22 cellular contexts compared by ENCODE assay signal in the genomic region with DNA sequence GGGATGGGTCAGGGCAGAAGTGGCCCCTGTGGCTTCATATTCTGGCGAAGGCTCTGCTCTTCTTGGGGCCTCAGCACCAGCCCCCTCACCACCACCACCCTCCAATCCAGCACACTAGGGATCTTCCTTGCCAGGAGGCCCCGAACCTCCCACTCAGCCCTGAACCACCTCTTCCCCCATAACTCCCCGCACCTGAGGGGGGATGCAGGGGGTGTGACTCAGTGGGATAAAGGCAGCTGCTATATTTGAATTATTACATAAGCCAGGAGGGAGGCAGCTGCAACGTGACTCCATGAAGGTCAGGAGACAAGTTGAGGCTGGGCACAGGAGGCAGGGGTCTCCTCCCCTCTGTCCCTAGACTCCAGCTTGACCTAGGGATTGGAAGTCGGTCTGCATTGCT. TPM values are rescaled to one million over a fixed set of nuclear protein-coding genes. Genes with fewer than 3 reads are reported as not detected.
DNase-seq lines count a peak whose midpoint lies in the region; ATAC-seq and TF ChIP-seq lines count a peak whose summit lies in the region.
"Had no signal": no experiment of that assay in that cellular context is flagged by ENCODE, and none has a peak within 500 bp of the region (broad histone marks: within the 10 kb centered on the region; RNA-seq: fewer than 3 reads in every experiment).

No MANE protein-coding gene starts in this region.

- CTCF ChIA-PET in Calu3 (lab: Charles Lee): interaction anchor here (2.5 kb wide), 1 partner anchor 81 kb away, joined by 5 read pairs; no protein-coding TSS in a partner anchor

- H3K4me1 Mint-ChIP-seq in activated T-helper 17 cell treated with anti-CD3 and anti-CD28 coated beads, Interleukin-2, amount 50 U/mL, for 72 hours: no peaks in the 10 kb centered on the region
- H3K4me1 Mint-ChIP-seq in Calu3 (ENCODE audit: low read depth, unreplicated experiment) (no peaks in the 10 kb centered on the region), osteocyte (ENCODE audit: unreplicated experiment) (peaks cover 14% of the 10 kb centered on the region)

- H3K9me3 Mint-ChIP-seq in activated T-helper 17 cell treated with anti-CD3 and anti-CD28 coated beads, Interleukin-2, amount 50 U/mL, for 72 hours: no peaks in the 10 kb centered on the region
- H3K9me3 Mint-ChIP-seq in Calu3 (ENCODE audit: low read depth, unreplicated experiment) (no peaks in the 10 kb centered on the region), osteocyte (ENCODE audit: unreplicated experiment) (no peaks in the 10 kb centered on the region)

- peaks cover 21% of the 10 kb centered on the region for H3K36me3 Mint-ChIP-seq in activated T-helper 17 cell treated with anti-CD3 and anti-CD28 coated beads, Interleukin-2, amount 50 U/mL, for 72 hours (ENCODE audit: low read depth)
- H3K36me3 Mint-ChIP-seq in Calu3 (ENCODE audit: insufficient read depth, unreplicated experiment): peaks cover 39% of the 10 kb centered on the region
- H3K36me3 Mint-ChIP-seq in osteocyte (ENCODE audit: unreplicated experiment): no peaks in the 10 kb centered on the region
- H3K36me3 Mint-ChIP-seq: CD4-positive, CD25-positive, alpha-beta regulatory T cell had no signal

- BruUV-seq in Calu3 (replicated peaks; lab: Mats Ljungman, UMichigan): no TSS peak

- peak overlapping the region in 54 of 59 donors; percentile 14 to 90 (median 72) for H3K27ac ChIP-seq in dorsolateral prefrontal cortex
- H3K27ac ChIP-seq: BLaER1 had no signal

- peak; percentile 20 for TF ChIP-seq POLR2A in GM18505 (IDR thresholded peaks at IDR 0.05; ENCODE audit: borderline replicate concordance, extremely low read depth, insufficient read depth, insufficient read length)

- TF ChIP-seq CTCF in dorsolateral prefrontal cortex (IDR thresholded peaks at IDR 0.05 in 54 of 56, conservative IDR thresholded peaks at IDR 0.05 in 2 of 56; ENCODE audit: low read depth in 1 of 56, partially characterized antibody in 56 of 56): no peak
- TF ChIP-seq CTCF in Calu3 (IDR thresholded peaks at IDR 0.05; ENCODE audit: unreplicated experiment): no peak
- TF ChIP-seq CTCF in osteocyte (IDR thresholded peaks at IDR 0.05): no peak

- peak overlapping the region; percentile 37 for H3K27ac Mint-ChIP-seq in activated T-helper 17 cell treated with anti-CD3 and anti-CD28 coated beads, Interleukin-2, amount 50 U/mL, for 72 hours
- no peak overlapping the region for H3K27ac Mint-ChIP-seq in Calu3 (ENCODE audit: unreplicated experiment)
- no peak overlapping the region for H3K27ac Mint-ChIP-seq in osteocyte (ENCODE audit: unreplicated experiment)

- peaks cover 0 to 13% (median 0%) of the 10 kb centered on the region in 45 donors for H3K27me3 ChIP-seq in dorsolateral prefrontal cortex

- ATAC-seq in GM18505 (IDR thresholded peaks at IDR 0.05; ENCODE audit: unreplicated experiment): no peak
- no peak for ATAC-seq in activated T-helper 17 cell treated with anti-CD3 and anti-CD28 coated beads, Interleukin-2, amount 50 U/mL, for 72 hours (replicated peaks)
- no peak for ATAC-seq in HG02642 (IDR thresholded peaks at IDR 0.05; ENCODE audit: poor library complexity, unreplicated experiment)
- ATAC-seq: HepG2, K562, PC-3 had no signal

- no peak overlapping the region for H3K4me3 ChIP-seq in dorsolateral prefrontal cortex
- H3K4me3 ChIP-seq: BLaER1, K562 had no signal

- H3K4me3 Mint-ChIP-seq in activated T-helper 17 cell treated with anti-CD3 and anti-CD28 coated beads, Interleukin-2, amount 50 U/mL, for 72 hours: no peak overlapping the region
- H3K4me3 Mint-ChIP-seq in Calu3 (ENCODE audit: low read depth, unreplicated experiment) (no peak overlapping the region), osteocyte (ENCODE audit: unreplicated experiment) (no peak overlapping the region)

- peaks cover 22% of the 10 kb centered on the region for H3K27me3 Mint-ChIP-seq in activated T-helper 17 cell treated with anti-CD3 and anti-CD28 coated beads, Interleukin-2, amount 50 U/mL, for 72 hours
- H3K27me3 Mint-ChIP-seq in Calu3 (ENCODE audit: unreplicated experiment): peaks cover 67% of the 10 kb centered on the region
- H3K27me3 Mint-ChIP-seq in osteocyte (ENCODE audit: unreplicated experiment): peaks cover 47% of the 10 kb centered on the region

- no peak for DNase-seq in dorsolateral prefrontal cortex
- peak; percentile 62 for DNase-seq in putamen (ENCODE audit: low spot score)
- DNase-seq in Calu3: no peak
- DNase-seq in osteocyte (ENCODE audit: extremely low spot score, unreplicated experiment): no peak
- DNase-seq: CD4-positive, CD25-positive, alpha-beta regulatory T cell; HCEC 1CT; Kasumi-1; NCI-H1092 treated with DMSO at 0.1 percent for 48 hours; NCI-H1436 treated with DMSO at 0.1 percent for 48 hours; NCI-H187 treated with DMSO at 0.1 percent for 48 hours; NCI-H2171 treated with DMSO at 0.1 percent for 48 hours; NCI-H345; NCI-H510A treated with DMSO at 0.1 percent for 48 hours; PC-3; SK-N-SH had no signal

- intact Hi-C loops in dorsolateral prefrontal cortex (cut with DNase I): loop anchor here in 1 of 2 donors (5.0 kb wide), 3 partner anchors 33 to 198 kb away; no protein-coding TSS in a partner anchor
- intact Hi-C loops in Calu3 (cut with micrococcal nuclease; ENCODE audit: unreplicated experiment): loop anchor here (5.0 kb wide), 1 partner anchor 208 kb away; no protein-coding TSS in a partner anchor

RNA-seq across cellular contexts. Expression of gene PDE2A, which starts 5.6 kb away (rescaled TPM):
- 1 to 10 TPM; 1.7 to 3.6 TPM for total RNA-seq in activated T-helper 17 cell treated with anti-CD3 and anti-CD28 coated beads, Interleukin-2, amount 50 U/mL, for 72 hours
- total RNA-seq in dorsolateral prefrontal cortex: 100 to 1,000 TPM in 119 of 120 experiments, 10 to 100 TPM in 1; 92.8 to 412 (median 240) TPM
- 1.1 and 4.3 TPM in 2 replicates for total RNA-seq in Calu3 (2022)
- total RNA-seq in osteocyte: not detected in 2 replicates
- total RNA-seq: G401, HepG2 had no signal

Comparison
In these comparisons a context has a peak if more than half of its experiments do, and no peak if none do; other contexts are left out.
1. RNA of gene PDE2A, which starts 5.6 kb away (total RNA-seq): 92.8 to 412 TPM in dorsolateral prefrontal cortex; 1.7 to 3.6 TPM in activated T-helper 17 cell treated with anti-CD3 and anti-CD28 coated beads, Interleukin-2, amount 50 U/mL, for 72 hours, 1.1 to 4.3 TPM in Calu3 and not detected in osteocyte; every median in the first group is over 10 times any median in the second.